In the genomic region with DNA sequence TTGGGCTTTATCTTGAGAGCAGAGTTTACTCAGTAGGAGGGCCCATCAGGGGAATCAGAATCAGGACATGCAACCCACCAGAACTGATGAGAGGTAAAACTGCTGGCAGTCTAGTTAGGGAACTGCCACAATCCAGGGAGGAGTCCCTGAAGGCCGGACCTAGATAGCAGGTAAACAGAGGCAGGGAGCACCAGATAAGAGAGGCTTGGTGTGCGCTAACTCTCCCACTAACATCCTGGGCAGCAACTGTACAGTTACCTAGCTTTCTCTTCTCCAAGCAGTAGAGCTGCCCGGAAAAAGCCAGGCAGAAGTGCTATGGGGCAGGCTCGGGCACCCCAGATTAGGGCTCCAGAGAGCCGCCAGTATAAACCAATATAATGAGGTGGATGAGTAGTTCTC, we compare ENCODE assay signal across 9 cellular contexts. TPM values are rescaled to one million over a fixed set of nuclear protein-coding genes. Genes with fewer than 3 reads are reported as not detected.
DNase-seq lines count a peak whose midpoint lies in the region; ATAC-seq and TF ChIP-seq lines count a peak whose summit lies in the region.
"Had no signal": no experiment of that assay in that cellular context is flagged by ENCODE, and none has a peak within 500 bp of the region (broad histone marks: within the 10 kb centered on the region; RNA-seq: fewer than 3 reads in every experiment).

No MANE protein-coding gene starts in this region.

- ATAC-seq in WTC11, result no peak

- H3K4me3 Mint-ChIP-seq in Caco-2 (ENCODE audit: unreplicated experiment) (no peak overlapping the region), WTC11 (no peak overlapping the region; the same call in 1 of the 2 replicates)

- DNase-seq in Caco-2, result no peak
- DNase-seq in Peyer's patch, result no peak
- DNase-seq in esophagus squamous epithelium (lab: John Stamatoyannopoulos, UW), result no peak
- no peak for DNase-seq in NCI-H2227 (lab: John Stamatoyannopoulos, UW; ENCODE audit: unreplicated experiment)
- no peak for DNase-seq in OCI-M2 (lab: John Stamatoyannopoulos, UW; ENCODE audit: unreplicated experiment)
- no peak for DNase-seq in dedifferentiated amniotic fluid mesenchymal stem cell (ENCODE audit: extremely low spot score)
- no peak for DNase-seq in WTC11 (ENCODE audit: low spot score)
- DNase-seq: activated effector memory CD4-positive, alpha-beta T cell treated with anti-CD3 and anti-CD28 coated beads, Interleukin-2, amount 50 U/mL, for 16 hours had no signal

- WGBS in esophagus squamous epithelium, 2 donors, result 49 to 50% methylated on average over 5 of the region's 5 CpGs

- POLR2A ChIA-PET in Caco-2 (lab: Charles Lee) (interaction anchor here (1.2 kb wide), 2 partner anchors 206 to 300 kb away, joined by 4 read pairs; a partner anchor contains a TSS), WTC11 (lab: Charles Lee) (interaction anchor here (0.5 to 1.1 kb wide), 2 partner anchors 13 to 112 kb away, joined by 3 read pairs; no protein-coding TSS in a partner anchor)

- H3K27me3 ChIP-seq in Caco-2 (replicated peaks; ENCODE audit: control insufficient read depth, insufficient read depth, low read length), result no peaks in the 10 kb centered on the region
- H3K27me3 ChIP-seq in Peyer's patch, result no peaks in the 10 kb centered on the region
- no peaks in the 10 kb centered on the region for H3K27me3 ChIP-seq in esophagus squamous epithelium
- no peaks in the 10 kb centered on the region for H3K27me3 ChIP-seq in rectal smooth muscle tissue (ENCODE audit: control insufficient read depth, insufficient read depth, low read length)

- H3K27me3 Mint-ChIP-seq in Caco-2 (ENCODE audit: insufficient read depth, unreplicated experiment) (no peaks in the 10 kb centered on the region), WTC11 (ENCODE audit: low read depth) (peaks cover 28% of the 10 kb centered on the region)

- H3K36me3 Mint-ChIP-seq in Caco-2 (ENCODE audit: insufficient read depth, unreplicated experiment) (peaks cover 5% of the 10 kb centered on the region), WTC11 (peaks cover 5% of the 10 kb centered on the region)

- BruUV-seq in Caco-2 (replicated peaks; lab: Mats Ljungman, UMichigan), result no TSS peak

- H3K4me1 Mint-ChIP-seq in Caco-2 (ENCODE audit: low read depth, unreplicated experiment) (peaks cover 15% of the 10 kb centered on the region), WTC11 (peaks cover 46% of the 10 kb centered on the region)

- peaks cover 6% of the 10 kb centered on the region for H3K9me3 Mint-ChIP-seq in Caco-2 (ENCODE audit: unreplicated experiment)
- peaks cover 5% of the 10 kb centered on the region for H3K9me3 Mint-ChIP-seq in WTC11

- H3K9me3 ChIP-seq in Caco-2 (no peaks in the 10 kb centered on the region), Peyer's patch (no peaks in the 10 kb centered on the region), esophagus squamous epithelium (no peaks in the 10 kb centered on the region)

- H3K36me3 ChIP-seq in Caco-2 (ENCODE audit: control insufficient read depth, insufficient read depth, low read length), result no peaks in the 10 kb centered on the region
- H3K36me3 ChIP-seq in Peyer's patch, result no peaks in the 10 kb centered on the region
- no peaks in the 10 kb centered on the region for H3K36me3 ChIP-seq in esophagus squamous epithelium
- H3K36me3 ChIP-seq in rectal smooth muscle tissue (ENCODE audit: control insufficient read depth, insufficient read depth, low read length), result no peaks in the 10 kb centered on the region

- intact Hi-C loops in Caco-2 (cut with micrococcal nuclease; ENCODE audit: unreplicated experiment), result loop anchor here (5.0 kb wide), 3 partner anchors 130 to 220 kb away; a partner anchor contains a TSS
- intact Hi-C loops in esophagus squamous epithelium (cut with DNase I), result no loop called here

- H3K9ac ChIP-seq in rectal smooth muscle tissue (ENCODE audit: low read length), result no peak overlapping the region

- TF ChIP-seq CTCF in Caco-2 (IDR thresholded peaks at IDR 0.05; ENCODE audit: insufficient read depth in 1 of 2, low read depth in 1 of 2, low read length in 1 of 2, severe bottlenecking in 1 of 2, unreplicated experiment in 1 of 2) (no peak), Peyer's patch (IDR thresholded peaks at IDR 0.05) (no peak), esophagus squamous epithelium (IDR thresholded peaks at IDR 0.05) (no peak), WTC11 (IDR thresholded peaks at IDR 0.05) (no peak)

- peaks cover 38% of the 10 kb centered on the region for H3K4me1 ChIP-seq in Caco-2
- peaks cover 0 to 9% (median 4%) of the 10 kb centered on the region in 4 donors for H3K4me1 ChIP-seq in Peyer's patch
- peaks cover 0 to 65% (median 28%) of the 10 kb centered on the region in 3 donors for H3K4me1 ChIP-seq in esophagus squamous epithelium
- H3K4me1 ChIP-seq in rectal smooth muscle tissue (ENCODE audit: control insufficient read depth, insufficient read depth, low read length), result peaks cover 35% of the 10 kb centered on the region

- peak overlapping the region; percentile 71 to 93 (median 82) for H3K27ac ChIP-seq in Peyer's patch
- peak overlapping the region; percentile 93 to 99 (median 95) for H3K27ac ChIP-seq in esophagus squamous epithelium
- H3K27ac ChIP-seq in rectal smooth muscle tissue (ENCODE audit: low read depth, low read length), result peak overlapping the region; percentile 94

- CTCF ChIA-PET in Caco-2 (lab: Charles Lee), result interaction anchor here (1.4 to 3.4 kb wide), 3 partner anchors 66 to 144 kb away, joined by 3 to 24 read pairs (median 6); no protein-coding TSS in a partner anchor
- CTCF ChIA-PET in WTC11 (lab: Charles Lee), result interaction anchor here (1.0 to 2.6 kb wide), 4 partner anchors 10 to 144 kb away, joined by 3 to 12 read pairs (median 4); no protein-coding TSS in a partner anchor

- peak overlapping the region; percentile 84 for H3K27ac Mint-ChIP-seq in Caco-2 (ENCODE audit: unreplicated experiment)
- H3K27ac Mint-ChIP-seq in WTC11, result no peak overlapping the region

- H3K4me3 ChIP-seq in Caco-2 (ENCODE audit: low read depth, low read length) (no peak overlapping the region), Peyer's patch (peak overlapping the region in 1 of 4 donors; percentile 70), esophagus squamous epithelium (peak overlapping the region; percentile 64 to 92 (median 83)), rectal smooth muscle tissue (ENCODE audit: low read length) (peak overlapping the region; percentile 75)

- TF ChIP-seq POLR2A in Peyer's patch (IDR thresholded peaks at IDR 0.05) (no peak), esophagus squamous epithelium (IDR thresholded peaks at IDR 0.05) (no peak)

TF ChIP-seq in WTC11, 78 proteins besides CTCF, POLR2A, EP300 and RAD21:
- TF ChIP-seq ZNF121 (CRISPR knock-in tag; IDR thresholded peaks at IDR 0.05), result no peak
- TF ChIP-seq JUN (CRISPR knock-in tag; IDR thresholded peaks at IDR 0.05), result no peak
- TF ChIP-seq, protein P1, sequence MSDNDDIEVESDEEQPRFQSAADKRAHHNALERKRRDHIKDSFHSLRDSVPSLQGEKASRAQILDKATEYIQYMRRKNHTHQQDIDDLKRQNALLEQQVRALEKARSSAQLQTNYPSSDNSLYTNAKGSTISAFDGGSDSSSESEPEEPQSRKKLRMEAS (CRISPR knock-in tag; IDR thresholded peaks at IDR 0.05), result no peak
- TF ChIP-seq SMAD4 (CRISPR knock-in tag; IDR thresholded peaks at IDR 0.05), result no peak
- TF ChIP-seq NFATC4 (CRISPR knock-in tag; IDR thresholded peaks at IDR 0.05), result no peak
- TF ChIP-seq, protein P2, sequence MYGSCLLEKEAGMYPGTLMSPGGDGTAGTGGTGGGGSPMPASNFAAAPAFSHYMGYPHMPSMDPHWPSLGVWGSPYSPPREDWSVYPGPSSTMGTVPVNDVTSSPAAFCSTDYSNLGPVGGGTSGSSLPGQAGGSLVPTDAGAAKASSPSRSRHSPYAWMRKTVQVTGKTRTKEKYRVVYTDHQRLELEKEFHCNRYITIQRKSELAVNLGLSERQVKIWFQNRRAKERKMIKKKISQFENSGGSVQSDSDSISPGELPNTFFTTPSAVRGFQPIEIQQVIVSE (CRISPR knock-in tag; IDR thresholded peaks at IDR 0.05; ENCODE audit: borderline replicate concordance), result no peak
- TF ChIP-seq SOX15 (CRISPR knock-in tag; IDR thresholded peaks at IDR 0.05), result no peak
- TF ChIP-seq, protein P3, sequence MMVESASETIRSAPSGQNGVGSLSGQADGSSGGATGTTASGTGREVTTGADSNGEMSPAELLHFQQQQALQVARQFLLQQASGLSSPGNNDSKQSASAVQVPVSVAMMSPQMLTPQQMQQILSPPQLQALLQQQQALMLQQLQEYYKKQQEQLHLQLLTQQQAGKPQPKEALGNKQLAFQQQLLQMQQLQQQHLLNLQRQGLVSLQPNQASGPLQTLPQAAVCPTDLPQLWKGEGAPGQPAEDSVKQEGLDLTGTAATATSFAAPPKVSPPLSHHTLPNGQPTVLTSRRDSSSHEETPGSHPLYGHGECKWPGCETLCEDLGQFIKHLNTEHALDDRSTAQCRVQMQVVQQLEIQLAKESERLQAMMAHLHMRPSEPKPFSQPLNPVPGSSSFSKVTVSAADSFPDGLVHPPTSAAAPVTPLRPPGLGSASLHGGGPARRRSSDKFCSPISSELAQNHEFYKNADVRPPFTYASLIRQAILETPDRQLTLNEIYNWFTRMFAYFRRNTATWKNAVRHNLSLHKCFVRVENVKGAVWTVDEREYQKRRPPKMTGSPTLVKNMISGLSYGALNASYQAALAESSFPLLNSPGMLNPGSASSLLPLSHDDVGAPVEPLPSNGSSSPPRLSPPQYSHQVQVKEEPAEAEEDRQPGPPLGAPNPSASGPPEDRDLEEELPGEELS (CRISPR knock-in tag; IDR thresholded peaks at IDR 0.05), result no peak
- no peak for TF ChIP-seq ELF4 (CRISPR knock-in tag; IDR thresholded peaks at IDR 0.05; ENCODE audit: low read depth)

RNA-seq across cellular contexts. Expression of a gene that starts 0.9 kb away (rescaled TPM):
- total RNA-seq in Caco-2 (2022) (60.8 and 64.6 TPM in 2 replicates), Peyer's patch (10 to 100 TPM in 1 of 4 donors, 1 to 10 TPM in 3; 2.5 to 19.0 (median 7.2) TPM), esophagus squamous epithelium (10 to 100 TPM; 47.2 to 91.6 (median 66.9) TPM), WTC11 (2021) (23.4 to 39.8 TPM (median 26.4 TPM) in 3 replicates)
